Comparison of ENCODE assay signal across 8 cellular contexts in genomic region chr17:39623356-39623950, GRCh38. TPM values are rescaled to one million over a fixed set of nuclear protein-coding genes. Genes with fewer than 3 reads are reported as not detected.
A peak's percentile ranks its signal among the peaks of the same experiment; 100 is the strongest.
DNase-seq lines count a peak whose midpoint lies in the region; ATAC-seq and TF ChIP-seq lines count a peak whose summit lies in the region.

No MANE protein-coding gene starts in this region.

- H3K9me3 Mint-ChIP-seq in neural crest cell, result no peaks in the 10 kb centered on the region
- no peaks in the 10 kb centered on the region for H3K9me3 Mint-ChIP-seq in stimulated activated naive CD8-positive, alpha-beta T cell treated with anti-CD3 and anti-CD28 coated beads, Interleukin-15, amount 100 ng/mL, for 72 hours

- in situ Hi-C loops in KBM-7 (cut with MboI; ENCODE audit: low pct_unique_long_range_greater_than_20kb, low sequenced_read_pairs), result no loop called here

- ATAC-seq in stimulated activated naive CD8-positive, alpha-beta T cell treated with anti-CD3 and anti-CD28 coated beads, Interleukin-15, amount 100 ng/mL, for 72 hours, result peak; percentile 65
- no peak for ATAC-seq in HG02642 (IDR thresholded peaks at IDR 0.05; ENCODE audit: poor library complexity, unreplicated experiment)

- H3K36me3 Mint-ChIP-seq in neural crest cell (ENCODE audit: low read depth), result no peaks in the 10 kb centered on the region

- H3K4me1 Mint-ChIP-seq in neural crest cell, result peaks cover 6% of the 10 kb centered on the region
- H3K4me1 Mint-ChIP-seq in stimulated activated naive CD8-positive, alpha-beta T cell treated with anti-CD3 and anti-CD28 coated beads, Interleukin-15, amount 100 ng/mL, for 72 hours, result peaks cover 35% of the 10 kb centered on the region

- TF ChIP-seq CTCF in neural crest cell (conservative IDR thresholded peaks at IDR 0.05), result peak; percentile 86

- peaks cover 90% of the 10 kb centered on the region for H3K27me3 Mint-ChIP-seq in neural crest cell (ENCODE audit: low read depth)
- peaks cover 61% of the 10 kb centered on the region for H3K27me3 Mint-ChIP-seq in stimulated activated naive CD8-positive, alpha-beta T cell treated with anti-CD3 and anti-CD28 coated beads, Interleukin-15, amount 100 ng/mL, for 72 hours

- no peak overlapping the region for H3K27ac Mint-ChIP-seq in neural crest cell (ENCODE audit: unreplicated experiment)
- no peak overlapping the region for H3K27ac Mint-ChIP-seq in stimulated activated naive CD8-positive, alpha-beta T cell treated with anti-CD3 and anti-CD28 coated beads, Interleukin-15, amount 100 ng/mL, for 72 hours

- H3K4me3 Mint-ChIP-seq in neural crest cell, result peak overlapping the region; percentile 56
- H3K4me3 Mint-ChIP-seq in stimulated activated naive CD8-positive, alpha-beta T cell treated with anti-CD3 and anti-CD28 coated beads, Interleukin-15, amount 100 ng/mL, for 72 hours, result peak overlapping the region in 1 of 2 donors; percentile 52

- peak; percentile 85 for DNase-seq in ELF-1 (ENCODE audit: low read depth, low spot score)
- peak; percentile 82 for DNase-seq in KBM-7
- peak; percentile 56 for DNase-seq in RPMI7951 (ENCODE audit: low read depth)
- DNase-seq in activated T-helper 1 cell treated with Interleukin-2 at 50 U/mL for 16 hours (ENCODE audit: low read depth), result peak; percentile 72
- peak; percentile 60 for DNase-seq in fibroblast of peridontal ligament (ENCODE audit: extremely low read depth)
- DNase-seq in neural crest cell (ENCODE audit: low read depth, low spot score), result peak; percentile 94
- peak; percentile 86 for DNase-seq in stimulated activated naive CD8-positive, alpha-beta T cell treated with anti-CD3 and anti-CD28 coated beads, Interleukin-15, amount 100 ng/mL, for 72 hours

RNA-seq across cellular contexts. Expression of gene PPP1R1B, which starts 3.3 kb away (rescaled TPM):
- 0.48 TPM in 1 of 2 replicates, not detected in the other for total RNA-seq in RPMI7951 (2014; rRNA removed; shearing (Covaris generic))
- not detected in 2 replicates for total RNA-seq in neural crest cell

RNA-seq across cellular contexts. Expression of gene STARD3, which starts 13.5 kb away (rescaled TPM):
- total RNA-seq in RPMI7951 (2014; rRNA removed; shearing (Covaris generic)), result 24.4 and 26.0 TPM in 2 replicates
- total RNA-seq in neural crest cell, result 60.6 and 64.8 TPM in 2 replicates

RNA-seq across cellular contexts. Expression of gene NEUROD2, which starts 15.7 kb away (rescaled TPM):
- not detected in 2 replicates for total RNA-seq in RPMI7951 (2014; rRNA removed; shearing (Covaris generic))
- not detected in 2 replicates for total RNA-seq in neural crest cell

RNA-seq across cellular contexts. Expression of gene TCAP, which starts 41.7 kb away (rescaled TPM):
- 0.24 and 0.39 TPM in 2 replicates for total RNA-seq in RPMI7951 (2014; rRNA removed; shearing (Covaris generic))
- total RNA-seq in neural crest cell, result 1.9 and 2.8 TPM in 2 replicates

RNA-seq across cellular contexts. Expression of gene PNMT, which starts 44.8 kb away (rescaled TPM):
- total RNA-seq in RPMI7951 (2014; rRNA removed; shearing (Covaris generic)), result 0.68 TPM in 1 of 2 replicates, not detected in the other
- 0.84 and 0.86 TPM in 2 replicates for total RNA-seq in neural crest cell
